24 cellular contexts compared by ENCODE assay signal in the genomic region with DNA sequence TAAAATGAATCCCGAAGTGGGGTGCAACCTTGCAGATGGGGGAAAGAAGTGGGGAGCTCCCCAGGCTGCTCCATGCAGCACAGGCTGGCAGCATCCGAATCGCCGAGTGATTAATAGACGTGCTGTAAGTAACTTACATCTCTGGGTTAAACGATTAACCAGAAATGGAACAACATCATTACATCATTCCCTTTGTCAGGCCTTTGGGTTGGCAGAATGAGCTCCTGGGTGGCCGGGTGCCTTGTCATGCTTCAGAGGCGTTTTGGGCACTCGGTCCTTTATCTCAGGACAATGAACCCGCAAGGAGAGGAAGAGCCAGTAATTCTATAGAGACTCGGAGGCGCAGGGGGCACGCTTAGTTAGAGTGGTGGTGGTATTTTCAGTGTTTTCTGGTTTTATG.
"Had no signal": no experiment of that assay in that cellular context is flagged by ENCODE, and none has a peak within 500 bp of the region (broad histone marks: within the 10 kb centered on the region; RNA-seq: fewer than 3 reads in every experiment).

No MANE protein-coding gene starts in this region.

- H3K27ac Mint-ChIP-seq: immature natural killer cell; mesothelial cell of epicardium; natural killer cell; nephron progenitor cell; progenitor cell of endocrine pancreas; stimulated activated naive B cell treated with anti-CD40 and anti-IgM and Interleukin-4, amounts not matched to agents 10 μg/mL and 1 μg/mL and 100 μg/mL, for 72 hours had no signal

- H3K9me3 Mint-ChIP-seq: immature natural killer cell, mesothelial cell of epicardium, natural killer cell, nephron progenitor cell had no signal

- H3K36me3 ChIP-seq: left ventricle myocardium inferior, ovary, right lobe of liver, stomach, thyroid gland, transverse colon, upper lobe of left lung, vagina had no signal

- H3K27ac ChIP-seq: left ventricle myocardium inferior, ovary, right lobe of liver, stomach, testis, thyroid gland, transverse colon, upper lobe of left lung, vagina had no signal

- H3K4me1 ChIP-seq: left ventricle myocardium inferior, right lobe of liver, stomach, testis, thyroid gland, transverse colon, upper lobe of left lung, vagina had no signal

- H3K4me3 Mint-ChIP-seq: immature natural killer cell; mesothelial cell of epicardium; naive B cell; natural killer cell; nephron progenitor cell; stimulated activated naive B cell treated with anti-CD40 and anti-IgM and Interleukin-4, amounts not matched to agents 10 μg/mL and 1 μg/mL and 100 μg/mL, for 72 hours had no signal

- H3K4me3 ChIP-seq: left ventricle myocardium inferior, lung, ovary, right lobe of liver, smooth muscle cell, stomach, testis, thyroid gland, transverse colon, upper lobe of left lung, vagina had no signal

- H3K27me3 ChIP-seq: ovary, right lobe of liver, stomach, testis, thyroid gland, transverse colon, upper lobe of left lung, vagina had no signal

- H3K36me3 Mint-ChIP-seq: immature natural killer cell; mesothelial cell of epicardium; natural killer cell; stimulated activated naive B cell treated with anti-CD40 and anti-IgM and Interleukin-4, amounts not matched to agents 10 μg/mL and 1 μg/mL and 100 μg/mL, for 72 hours had no signal

- DNase-seq: hypothalamus; immature natural killer cell; kidney; left ventricle myocardium inferior; mesendoderm; naive B cell; natural killer cell; nephron progenitor cell; ovary; right lobe of liver; stimulated activated CD4-positive, alpha-beta T cell treated with anti-CD3 and anti-CD28 coated beads, Interleukin-1b, Interleukin-23, amount 100 ng/mL, for 48 hours; stimulated activated CD4-positive, alpha-beta T cell treated with anti-CD3 and anti-CD28 coated beads, Interleukin-2, amount 100 ng/mL, for 48 hours; stimulated activated naive B cell treated with anti-CD40 and anti-IgM and Interleukin-4, amounts not matched to agents 10 μg/mL and 1 μg/mL and 100 μg/mL, for 72 hours; stimulated activated naive CD8-positive, alpha-beta T cell treated with anti-CD3 and anti-CD28 coated beads, Interleukin-15, Interleukin-2, amounts not matched to agents 100 U/mL and 50 U/mL, for 24 hours; stomach; testis; thyroid gland; transverse colon; upper lobe of left lung had no signal

- ATAC-seq: natural killer cell; right lobe of liver; stimulated activated naive B cell treated with anti-CD40 and anti-IgM and Interleukin-4, amounts not matched to agents 10 μg/mL and 1 μg/mL and 100 μg/mL, for 72 hours; stimulated activated naive CD8-positive, alpha-beta T cell treated with anti-CD3 and anti-CD28 coated beads, Interleukin-15, Interleukin-2, amounts not matched to agents 100 U/mL and 50 U/mL, for 24 hours had no signal

- H3K9me3 ChIP-seq: left ventricle myocardium inferior, ovary, right lobe of liver, stomach, testis, thyroid gland, transverse colon, upper lobe of left lung, vagina had no signal

- H3K4me2 ChIP-seq: smooth muscle cell had no signal

- H3K4me1 Mint-ChIP-seq: immature natural killer cell, mesothelial cell of epicardium, natural killer cell, nephron progenitor cell had no signal
